ENCODE assay signal across 17 cellular contexts in the genomic region with DNA sequence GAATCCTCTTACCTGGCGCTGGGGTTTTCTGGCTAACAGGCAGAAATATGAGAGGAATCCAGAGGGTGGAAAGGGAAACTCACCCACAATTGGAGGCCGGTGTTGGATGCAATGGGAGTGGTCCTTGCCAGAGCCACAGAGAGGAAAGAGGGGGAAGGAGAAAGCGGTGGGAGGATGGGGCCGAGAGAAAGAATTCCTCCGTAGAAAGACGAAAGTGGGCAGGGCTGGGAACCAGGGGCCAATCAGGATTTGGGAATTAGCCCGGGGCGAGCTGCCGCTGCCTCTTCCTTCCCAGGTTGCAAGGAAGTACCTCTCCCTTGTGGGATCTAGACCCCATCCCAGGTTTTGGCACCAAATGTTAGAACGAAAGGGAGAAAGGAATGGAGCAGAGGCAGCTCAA.
"Had no signal": no experiment of that assay in that cellular context is flagged by ENCODE, and none has a peak within 500 bp of the region (broad histone marks: within the 10 kb centered on the region; RNA-seq: fewer than 3 reads in every experiment).

No MANE protein-coding gene starts in this region.

- H3K36me3 ChIP-seq: brain microvascular endothelial cell, heart right ventricle had no signal

- H3K27me3 Mint-ChIP-seq: activated B cell treated with CpG ODN at 0.5 μM for 24 hours; activated CD8-positive, alpha-beta T cell treated with anti-CD3 and anti-CD28 coated beads for 36 hours; naive thymus-derived CD8-positive, alpha-beta T cell; stimulated activated naive B cell treated with anti-CD40 and anti-IgM and Interleukin-4, amounts not matched to agents 10 μg/mL and 1 μg/mL and 100 μg/mL, for 72 hours; T-helper 17 cell had no signal

- DNase-seq: activated B cell treated with CpG ODN at 0.5 μM for 24 hours; activated CD4-positive, alpha-beta T cell treated with anti-CD3 and anti-CD28 coated beads for 48 hours; activated CD8-positive, alpha-beta memory T cell treated with anti-CD3 and anti-CD28 coated beads, Interleukin-2, amount 50 U/mL, for 4 hours; activated CD8-positive, alpha-beta T cell treated with anti-CD3 and anti-CD28 coated beads for 36 hours; activated naive CD4-positive, alpha-beta T cell; anterior cingulate cortex; brain microvascular endothelial cell; cortex of kidney; effector CD8-positive, alpha-beta T cell; heart right ventricle; naive thymus-derived CD8-positive, alpha-beta T cell; stimulated activated CD4-positive, alpha-beta T cell treated with anti-CD3 and anti-CD28 coated beads, Interleukin-4, amount 100 ng/mL, for 1 hour; stimulated activated naive B cell treated with anti-CD40 and anti-IgM and Interleukin-4, amounts not matched to agents 10 μg/mL and 1 μg/mL and 100 μg/mL, for 72 hours; T-helper 17 cell; tibial artery had no signal

- H3K9me3 ChIP-seq: gastroesophageal sphincter, heart right ventricle, tibial artery had no signal

- H3K4me1 ChIP-seq: gastroesophageal sphincter, heart right ventricle had no signal

- H3K27ac ChIP-seq: brain microvascular endothelial cell, gastroesophageal sphincter, heart right ventricle, tibial artery had no signal

- H3K27me3 ChIP-seq: brain microvascular endothelial cell, gastroesophageal sphincter, heart right ventricle, tibial artery had no signal

- H3K4me3 ChIP-seq: gastroesophageal sphincter, heart right ventricle, tibial artery had no signal

- H3K4me3 Mint-ChIP-seq: activated B cell treated with CpG ODN at 0.5 μM for 24 hours; activated CD8-positive, alpha-beta T cell treated with anti-CD3 and anti-CD28 coated beads for 36 hours; naive thymus-derived CD8-positive, alpha-beta T cell; stimulated activated naive B cell treated with anti-CD40 and anti-IgM and Interleukin-4, amounts not matched to agents 10 μg/mL and 1 μg/mL and 100 μg/mL, for 72 hours; T-helper 17 cell had no signal

- H3K27ac Mint-ChIP-seq: activated B cell treated with CpG ODN at 0.5 μM for 24 hours; activated CD8-positive, alpha-beta T cell treated with anti-CD3 and anti-CD28 coated beads for 36 hours; stimulated activated naive B cell treated with anti-CD40 and anti-IgM and Interleukin-4, amounts not matched to agents 10 μg/mL and 1 μg/mL and 100 μg/mL, for 72 hours; T-helper 17 cell had no signal

- H3K9me3 Mint-ChIP-seq: activated B cell treated with CpG ODN at 0.5 μM for 24 hours had no signal

- H3K4me1 Mint-ChIP-seq: activated B cell treated with CpG ODN at 0.5 μM for 24 hours; naive thymus-derived CD8-positive, alpha-beta T cell; stimulated activated naive B cell treated with anti-CD40 and anti-IgM and Interleukin-4, amounts not matched to agents 10 μg/mL and 1 μg/mL and 100 μg/mL, for 72 hours; T-helper 17 cell had no signal

- ATAC-seq: activated CD8-positive, alpha-beta T cell treated with anti-CD3 and anti-CD28 coated beads for 36 hours; gastroesophageal sphincter; heart right ventricle; left lobe of liver; naive thymus-derived CD8-positive, alpha-beta T cell; stimulated activated naive B cell treated with anti-CD40 and anti-IgM and Interleukin-4, amounts not matched to agents 10 μg/mL and 1 μg/mL and 100 μg/mL, for 72 hours; T-helper 17 cell had no signal
